In the genomic region with DNA sequence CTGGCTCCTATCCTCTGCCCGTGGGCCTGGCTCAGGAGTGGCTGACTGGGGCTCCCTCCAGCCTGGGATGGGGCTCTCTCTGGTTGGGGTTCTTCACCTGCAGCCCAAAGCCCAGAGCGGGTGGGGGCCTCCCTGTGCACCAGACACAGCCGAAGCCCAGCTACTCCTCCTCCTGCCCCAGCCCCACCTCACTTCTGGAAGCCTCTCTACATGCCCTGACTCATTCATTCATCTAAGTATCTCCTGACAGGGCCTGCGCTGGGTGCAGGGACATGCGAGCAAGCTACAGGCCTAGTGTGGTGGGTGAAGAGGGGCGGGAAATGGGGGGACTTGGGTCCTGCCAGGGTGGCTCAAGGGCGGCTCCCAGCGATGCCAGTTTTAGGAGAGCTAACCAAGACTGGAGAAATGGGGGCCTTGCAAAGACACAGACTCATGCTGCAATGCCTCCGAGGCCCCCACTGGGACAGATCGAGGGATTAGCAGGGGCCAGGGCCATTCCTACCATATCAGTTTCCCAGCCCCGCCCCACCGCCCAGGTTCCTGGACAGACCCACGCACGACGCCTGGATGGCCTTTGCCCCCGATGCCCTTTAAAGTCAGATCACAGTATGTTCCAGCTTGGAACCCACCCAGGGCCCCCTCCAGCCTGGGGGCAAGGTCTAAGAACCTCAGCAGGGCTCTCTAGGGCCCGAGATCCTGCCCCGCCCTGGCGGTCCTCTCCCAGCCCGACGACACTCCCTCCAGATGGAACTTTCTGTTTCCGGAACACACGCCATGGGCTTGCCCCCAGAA, we compare ENCODE assay signal across 23 cellular contexts. TPM values are rescaled to one million over a fixed set of nuclear protein-coding genes. Genes with fewer than 3 reads are reported as not detected.
DNase-seq lines count a peak whose midpoint lies in the region; ATAC-seq, FAIRE-seq and TF ChIP-seq lines count a peak whose summit lies in the region.
"Had no signal": no experiment of that assay in that cellular context is flagged by ENCODE, and none has a peak within 500 bp of the region (broad histone marks: within the 10 kb centered on the region; RNA-seq: fewer than 3 reads in every experiment).

No MANE protein-coding gene starts in this region.

- TF ChIP-seq RAD21 in K562 (CRISPR knock-in tag; conservative IDR thresholded peaks at IDR 0.05 in 1 of 2, IDR thresholded peaks at IDR 0.05 in 1 of 2): no peak

- H2BK15ac ChIP-seq in H9 (ENCODE audit: low read depth, low read length): no peak overlapping the region

- no peak overlapping the region for H3K14ac ChIP-seq in H9 (ENCODE audit: insufficient read depth, low read length)

- peaks cover 23% of the 10 kb centered on the region for H3F3A ChIP-seq in neural progenitor cell (ENCODE audit: low read depth)

- H3K4me2 ChIP-seq in H9 (ENCODE audit: insufficient read depth, insufficient read length, low read length): no peak overlapping the region
- H3K4me2 ChIP-seq in K562 (ENCODE audit: insufficient read depth, low read length): no peak overlapping the region
- H3K4me2 ChIP-seq in neural progenitor cell: no peak overlapping the region

- no peak overlapping the region for H4K91ac ChIP-seq in H9 (ENCODE audit: insufficient read length, low read depth, low read length)

- H3K27ac Mint-ChIP-seq in Caco-2 (ENCODE audit: unreplicated experiment): peak overlapping the region; percentile 45
- peak overlapping the region; percentile 22 to 51 (median 39); a peak in 3 of 7 replicates for H3K27ac Mint-ChIP-seq in H9
- H3K27ac Mint-ChIP-seq in neural progenitor cell: peak overlapping the region; percentile 50
- no peak overlapping the region for H3K27ac Mint-ChIP-seq in progenitor cell of endocrine pancreas
- H3K27ac Mint-ChIP-seq: CD4-positive, alpha-beta memory T cell; memory B cell; nephron had no signal

- TF ChIP-seq POLR2A in K562 (conservative IDR thresholded peaks at IDR 0.05) (no peak), uterus (IDR thresholded peaks at IDR 0.05) (no peak)

- no peak overlapping the region for H4K8ac ChIP-seq in H9 (replicated peaks; ENCODE audit: insufficient read length, low read depth, low read length)

- no CpG with 5 or more reads among the region's 23 CpGs for WGBS in H9 (ENCODE audit: extremely low coverage, insufficient read length, low lambda C conversion rate)
- WGBS in K562 (ENCODE audit: insufficient coverage, low coverage, missing lambda C conversion rate): 87% methylated on average over 23 of the region's 23 CpGs

- CTCF ChIA-PET in Caco-2 (lab: Charles Lee) (interaction anchor here (1.6 kb wide), 1 partner anchor 31 kb away, joined by 5 read pairs; no protein-coding TSS in a partner anchor), K562 (lab: Yijun Ruan, JAX; ENCODE audit: low intra/inter-chr PET ratio) (no interaction called here)

- POLR2A ChIA-PET in Caco-2 (lab: Charles Lee): interaction anchor here (0.6 kb wide), 1 partner anchor 17 kb away, joined by 15 read pairs; no protein-coding TSS in a partner anchor
- POLR2A ChIA-PET in K562 (lab: Yijun Ruan, JAX): interaction anchor here (1.0 kb wide), 1 partner anchor 10 kb away, joined by 3 read pairs; no protein-coding TSS in a partner anchor

- no peak overlapping the region for H3T11ph ChIP-seq in H9 (ENCODE audit: low read length)

- H3K36me3 ChIP-seq in Caco-2 (ENCODE audit: control insufficient read depth, insufficient read depth, low read length) (peaks cover 2% of the 10 kb centered on the region; the same call in 1 of the 2 replicates), K562 (ENCODE audit: control insufficient read depth, insufficient read depth, low read length) (peaks cover 95% of the 10 kb centered on the region), neural progenitor cell (peaks cover 5% of the 10 kb centered on the region), uterus (no peaks in the 10 kb centered on the region)

- H3K27me3 ChIP-seq in Caco-2 (replicated peaks; ENCODE audit: control insufficient read depth, insufficient read depth, low read length) (no peaks in the 10 kb centered on the region), H9 (ENCODE audit: insufficient read depth, low read length) (no peaks in the 10 kb centered on the region), K562 (ENCODE audit: control insufficient read depth in 2 of 2, insufficient read depth in 2 of 2, low read length in 2 of 2) (no peaks in the 10 kb centered on the region), neural progenitor cell (no peaks in the 10 kb centered on the region), uterus (no peaks in the 10 kb centered on the region)
- H3K27me3 ChIP-seq: SJCRH30 had no signal

- no peaks in the 10 kb centered on the region for H3K27me3 Mint-ChIP-seq in Caco-2 (ENCODE audit: insufficient read depth, unreplicated experiment)
- H3K27me3 Mint-ChIP-seq in H9 (ENCODE audit: low read depth): no peaks in the 10 kb centered on the region
- H3K27me3 Mint-ChIP-seq in neural progenitor cell (ENCODE audit: insufficient read depth, low read depth): no peaks in the 10 kb centered on the region
- H3K27me3 Mint-ChIP-seq in progenitor cell of endocrine pancreas: no peaks in the 10 kb centered on the region
- H3K27me3 Mint-ChIP-seq: CD4-positive, alpha-beta memory T cell; memory B cell had no signal

- no peak overlapping the region for H3K56ac ChIP-seq in H9 (ENCODE audit: insufficient read length, low read depth, low read length)

- H3K27ac ChIP-seq in H9 (ENCODE audit: insufficient read length, low read depth, low read length) (no peak overlapping the region), K562 (ENCODE audit: extremely low read depth, low read depth, low read length) (no peak overlapping the region), neural progenitor cell (no peak overlapping the region), uterus (no peak overlapping the region)
- H3K27ac ChIP-seq: SJCRH30 had no signal

- TF ChIP-seq CTCF in Caco-2 (IDR thresholded peaks at IDR 0.05; ENCODE audit: insufficient read depth in 1 of 2, low read depth in 1 of 2, low read length in 1 of 2, severe bottlenecking in 1 of 2, unreplicated experiment in 1 of 2): no peak
- no peak for TF ChIP-seq CTCF in H9 (conservative IDR thresholded peaks at IDR 0.05)
- no peak for TF ChIP-seq CTCF in K562 (IDR thresholded peaks at IDR 0.05 in 2 of 3, conservative IDR thresholded peaks at IDR 0.05 in 1 of 3; ENCODE audit: insufficient read depth in 2 of 3, low read depth in 1 of 3, low read length in 3 of 3)
- no peak for TF ChIP-seq CTCF in neural progenitor cell (IDR thresholded peaks at IDR 0.05)
- no peak for TF ChIP-seq CTCF in uterus (IDR thresholded peaks at IDR 0.05)
- no peak for TF ChIP-seq CTCF in progenitor cell of endocrine pancreas (IDR thresholded peaks at IDR 0.05; ENCODE audit: unreplicated experiment)

- H3K4me3 Mint-ChIP-seq in Caco-2 (ENCODE audit: unreplicated experiment) (peak overlapping the region; percentile 2), H9 (no peak overlapping the region), neural progenitor cell (no peak overlapping the region), progenitor cell of endocrine pancreas (ENCODE audit: low read depth) (no peak overlapping the region)
- H3K4me3 Mint-ChIP-seq: CD4-positive, alpha-beta memory T cell; memory B cell; nephron had no signal

- H2AFZ ChIP-seq in H9 (ENCODE audit: low read length) (no peak overlapping the region), K562 (ENCODE audit: low read depth, low read length) (no peak overlapping the region), neural progenitor cell (replicated peaks) (no peak overlapping the region)

- H2BK20ac ChIP-seq in H9 (ENCODE audit: low read depth, low read length, poor library complexity, severe bottlenecking): no peak overlapping the region

- H3K4me1 ChIP-seq in Caco-2 (peaks cover 34% of the 10 kb centered on the region), H9 (ENCODE audit: insufficient read depth, low read length) (no peaks in the 10 kb centered on the region), K562 (replicated peaks in 1 of 2; ENCODE audit: control insufficient read depth in 2 of 2, insufficient read depth in 2 of 2, low read length in 2 of 2) (peaks cover 3 to 68% of the 10 kb centered on the region in 2 experiments; a peak in 4 of 5 replicates), neural progenitor cell (peaks cover 5% of the 10 kb centered on the region), uterus (peaks cover 0 to 6% of the 10 kb centered on the region in 2 donors)

- H3K9me3 Mint-ChIP-seq in Caco-2 (ENCODE audit: unreplicated experiment) (no peaks in the 10 kb centered on the region), H9 (no peaks in the 10 kb centered on the region), neural progenitor cell (no peaks in the 10 kb centered on the region), progenitor cell of endocrine pancreas (ENCODE audit: low read depth) (no peaks in the 10 kb centered on the region)
- H3K9me3 Mint-ChIP-seq: memory B cell, nephron had no signal

- H3K23ac ChIP-seq in H9 (ENCODE audit: insufficient read length, low read depth, low read length): no peak overlapping the region

- FAIRE-seq in K562 (lab: Jason Lieb, UNC): no peak
- FAIRE-seq: endometrium, kidney had no signal

- no peak overlapping the region for H4K5ac ChIP-seq in H9 (ENCODE audit: insufficient read length, low read depth, low read length)

- H3K23me2 ChIP-seq in H9 (ENCODE audit: insufficient read length, low read depth, low read length, poor library complexity, severe bottlenecking): no peaks in the 10 kb centered on the region

- no peak overlapping the region for H3K18ac ChIP-seq in H9 (ENCODE audit: insufficient read length, low read depth, low read length)

- no peak overlapping the region for H2AK5ac ChIP-seq in H9 (ENCODE audit: insufficient read length, low read length)

- H3K9me3 ChIP-seq in Caco-2 (no peaks in the 10 kb centered on the region), H9 (ENCODE audit: control insufficient read depth, low read depth, low read length) (no peaks in the 10 kb centered on the region), K562 (replicated peaks; ENCODE audit: control insufficient read depth, insufficient read depth, low read depth, low read length) (no peaks in the 10 kb centered on the region), neural progenitor cell (ENCODE audit: low read depth) (no peaks in the 10 kb centered on the region), uterus (no peaks in the 10 kb centered on the region)
- H3K9me3 ChIP-seq: SJCRH30 had no signal

- H3K9ac ChIP-seq in H9 (ENCODE audit: extremely low read depth, insufficient read length, low read length) (no peak overlapping the region), K562 (ENCODE audit: insufficient read depth in 1 of 2, low read depth in 2 of 2, low read length in 2 of 2) (peak overlapping the region in 1 of 2 experiments; percentile 46; a peak in 2 of 4 replicates), neural progenitor cell (no peak overlapping the region)

- TF ChIP-seq EP300 in K562 (IDR thresholded peaks at IDR 0.05; ENCODE audit: low read length): no peak

- no peaks in the 10 kb centered on the region for H3K9me1 ChIP-seq in K562 (ENCODE audit: control insufficient read depth, insufficient read depth, low read length)

- no peak overlapping the region for H2BK120ac ChIP-seq in H9 (ENCODE audit: low read depth, low read length, poor library complexity, severe bottlenecking)

- H4K20me1 ChIP-seq in H9 (ENCODE audit: control insufficient read depth, insufficient read depth, insufficient read length) (no peaks in the 10 kb centered on the region), K562 (replicated peaks; ENCODE audit: control insufficient read depth, insufficient read depth, low read length) (no peaks in the 10 kb centered on the region), neural progenitor cell (ENCODE audit: low read depth) (peaks cover 46% of the 10 kb centered on the region)

- peaks cover 22% of the 10 kb centered on the region for H3K36me3 Mint-ChIP-seq in Caco-2 (ENCODE audit: insufficient read depth, unreplicated experiment)
- H3K36me3 Mint-ChIP-seq in H9 (ENCODE audit: insufficient read depth in 1 of 3, low read depth in 3 of 3): peaks cover 28 to 76% (median 70%) of the 10 kb centered on the region in 3 experiments
- peaks cover 16% of the 10 kb centered on the region for H3K36me3 Mint-ChIP-seq in neural progenitor cell
- peaks cover 12% of the 10 kb centered on the region for H3K36me3 Mint-ChIP-seq in progenitor cell of endocrine pancreas (ENCODE audit: insufficient read depth)

- H2BK12ac ChIP-seq in H9 (ENCODE audit: insufficient read length, low read depth, low read length): no peak overlapping the region

- H3K4ac ChIP-seq in H9 (ENCODE audit: low read depth, low read length): no peak overlapping the region

- no peaks in the 10 kb centered on the region for H3K79me1 ChIP-seq in H9 (ENCODE audit: insufficient read depth, low read depth, low read length, poor library complexity, severe bottlenecking)

- H3K4me1 Mint-ChIP-seq in Caco-2 (ENCODE audit: low read depth, unreplicated experiment) (no peaks in the 10 kb centered on the region), H9 (peaks cover 8 to 19% of the 10 kb centered on the region in 2 experiments; a peak in 3 of 4 replicates), neural progenitor cell (peaks cover 11% of the 10 kb centered on the region), progenitor cell of endocrine pancreas (ENCODE audit: low read depth) (no peaks in the 10 kb centered on the region)

- H2BK5ac ChIP-seq in H9 (ENCODE audit: insufficient read length, low read length): no peak overlapping the region

- no TSS peak for BruUV-seq in Caco-2 (replicated peaks; lab: Mats Ljungman, UMichigan)
- BruUV-seq in K562 (replicated peaks; lab: Mats Ljungman, UMichigan): no TSS peak

- H3K79me2 ChIP-seq in H9 (ENCODE audit: insufficient read depth, low read length): no peaks in the 10 kb centered on the region
- H3K79me2 ChIP-seq in K562 (ENCODE audit: control insufficient read depth, insufficient read depth, low read length): peaks cover 19% of the 10 kb centered on the region
- H3K79me2 ChIP-seq in neural progenitor cell (ENCODE audit: low read depth): peaks cover 29% of the 10 kb centered on the region

- in situ Hi-C loops in K562 (cut with MboI): no loop called here

- intact Hi-C loops in Caco-2 (cut with micrococcal nuclease; ENCODE audit: unreplicated experiment) (no loop called here), K562 (cut with micrococcal nuclease) (no loop called here), uterus (cut with DNase I; ENCODE audit: low total_unique reads) (no loop called here)

- peak; percentile 37 to 76 for DNase-seq in Caco-2
- DNase-seq in H9: no peak
- DNase-seq in K562 (ENCODE audit: extremely low read depth in 1 of 4, low spot score in 3 of 4): peak in 1 of 4 experiments; percentile 10
- DNase-seq in neural progenitor cell (ENCODE audit: low spot score): no peak
- DNase-seq in inferior parietal cortex (ENCODE audit: extremely low spot score): no peak
- DNase-seq in uterus: no peak
- DNase-seq in NCI-H2029 treated with DMSO at 0.1 percent for 48 hours (lab: John Stamatoyannopoulos, UW): no peak
- no peak for DNase-seq in progenitor cell of endocrine pancreas (ENCODE audit: low spot score, unreplicated experiment)
- DNase-seq: activated CD4-positive, CD25-positive, alpha-beta regulatory T cell; activated gamma-delta T cell treated with Interleukin-2 at 50 U/mL for 16 hours; CD4-positive, alpha-beta memory T cell; DMS79 treated with DMSO at 0.1 percent for 48 hours; kidney; NCI-H1436 treated with DMSO at 0.1 percent for 48 hours; NCI-H2171 treated with DMSO at 0.1 percent for 48 hours; NCI-H69; SJCRH30; trophoblast cell had no signal

- H3K4me3 ChIP-seq in Caco-2 (ENCODE audit: low read depth, low read length): no peak overlapping the region
- H3K4me3 ChIP-seq in K562: no peak overlapping the region
- no peak overlapping the region for H3K4me3 ChIP-seq in neural progenitor cell
- no peak overlapping the region for H3K4me3 ChIP-seq in uterus
- H3K4me3 ChIP-seq: SJCRH30 had no signal

- no peak for ATAC-seq in K562

RNA-seq across cellular contexts. Expression of a gene that starts 12.6 kb away (rescaled TPM):
- total RNA-seq in Caco-2 (2022) (184 and 186 TPM in 2 replicates), H9 (2021) (342 and 344 TPM in 2 replicates), K562 (2014; rRNA removed) (763 and 822 TPM in 2 replicates), K562 (2014; rRNA removed; fragmentation: Illumina TruSeq; extraction: Trizol) (202 and 208 TPM in 2 replicates), K562 (2015; rRNA removed; fragmentation: Illumina TruSeq; extraction: Trizol) (273 and 275 TPM in 2 replicates), K562 (2021) (362 and 385 TPM in 2 replicates), neural progenitor cell (ENCODE audit: low replicate concordance) (440 and 768 TPM in 2 replicates), uterus (100 to 1,000 TPM in 1 of 4 donors, 10 to 100 TPM in 2, 1 to 10 TPM in 1; 8.8 to 120 (median 64.2) TPM), progenitor cell of endocrine pancreas (150 and 154 TPM in 2 replicates)
- 34.5 and 96.0 TPM in 2 replicates for total RNA-seq in K562 (2011; cell fraction: chromatin; rRNA removed; ENCODE audit: low replicate concordance)
- total RNA-seq in K562 (2011; cell fraction: nucleolus; rRNA removed): 110 and 120 TPM in 2 replicates
- 70.1 and 74.1 TPM in 2 replicates for total RNA-seq in K562 (2011; cell fraction: nucleoplasm; rRNA removed)
- polyA plus RNA-seq in K562 (2011; rRNA removed) (188 and 201 TPM in 2 replicates), K562 (2014; fragmentation: Illumina TruSeq; extraction: Trizol) (126 and 203 TPM in 2 replicates), K562 (2014; fragmentation: Nextera tagmentation; extraction: Ambion mirVana) (10 to 100 TPM; 11.9 to 29.7 TPM), K562 (2014; rRNA removed) (674 and 746 TPM in 2 replicates)
- 294 and 432 TPM in 2 replicates for polyA plus RNA-seq in K562 (2011; cell fraction: cytosol; rRNA removed)
- polyA plus RNA-seq in K562 (2011; cell fraction: nucleus; rRNA removed): 206 and 249 TPM in 2 replicates
- polyA plus RNA-seq in K562 (2012): 245 and 279 TPM in 2 replicates
- polyA minus RNA-seq in K562 (2011; rRNA and poly(A)+ RNA removed): 38.4 and 39.9 TPM in 2 replicates
- 64.5 and 67.5 TPM in 2 replicates for polyA minus RNA-seq in K562 (2011; cell fraction: cytosol; rRNA and poly(A)+ RNA removed)
- polyA minus RNA-seq in K562 (2011; cell fraction: nucleus; rRNA and poly(A)+ RNA removed): 48.1 and 57.9 TPM in 2 replicates

RNA-seq across cellular contexts. Expression of a gene that starts 28.9 kb away (rescaled TPM):
- total RNA-seq in Caco-2 (2022): 75.5 and 78.8 TPM in 2 replicates
- 103 and 109 TPM in 2 replicates for total RNA-seq in H9 (2021)
- total RNA-seq in K562 (2011; cell fraction: chromatin; rRNA removed; ENCODE audit: low replicate concordance): 31.7 and 143 TPM in 2 replicates
- 201 and 240 TPM in 2 replicates for total RNA-seq in K562 (2011; cell fraction: nucleolus; rRNA removed)
- total RNA-seq in K562 (2011; cell fraction: nucleoplasm; rRNA removed): 97.7 and 104 TPM in 2 replicates
- total RNA-seq in K562 (2014; rRNA removed): 279 and 297 TPM in 2 replicates
- total RNA-seq in K562 (2014; rRNA removed; fragmentation: Illumina TruSeq; extraction: Trizol): 17.4 and 22.6 TPM in 2 replicates
- 33.1 and 33.7 TPM in 2 replicates for total RNA-seq in K562 (2015; rRNA removed; fragmentation: Illumina TruSeq; extraction: Trizol)
- total RNA-seq in K562 (2021): 245 and 286 TPM in 2 replicates
- polyA plus RNA-seq in K562 (2011; rRNA removed): 74.2 and 83.0 TPM in 2 replicates
- polyA plus RNA-seq in K562 (2011; cell fraction: cytosol; rRNA removed): 93.8 and 405 TPM in 2 replicates
- polyA plus RNA-seq in K562 (2011; cell fraction: nucleus; rRNA removed): 78.6 and 150 TPM in 2 replicates
- polyA plus RNA-seq in K562 (2012): 73.8 and 111 TPM in 2 replicates
- polyA plus RNA-seq in K562 (2014; fragmentation: Illumina TruSeq; extraction: Trizol): 42.3 and 63.5 TPM in 2 replicates
- polyA plus RNA-seq in K562 (2014; fragmentation: Nextera tagmentation; extraction: Ambion mirVana): 10 to 100 TPM in 1 of 2 experiments, 1 to 10 TPM in 1; 6.4 to 11.8 TPM
- polyA plus RNA-seq in K562 (2014; rRNA removed): 210 and 216 TPM in 2 replicates
- 27.0 and 65.5 TPM in 2 replicates for polyA minus RNA-seq in K562 (2011; rRNA and poly(A)+ RNA removed)
- 243 and 277 TPM in 2 replicates for polyA minus RNA-seq in K562 (2011; cell fraction: cytosol; rRNA and poly(A)+ RNA removed)
- polyA minus RNA-seq in K562 (2011; cell fraction: nucleus; rRNA and poly(A)+ RNA removed): 89.5 and 108 TPM in 2 replicates
- 51.7 and 107 TPM in 2 replicates for total RNA-seq in neural progenitor cell (ENCODE audit: low replicate concordance)
- total RNA-seq in uterus: 100 to 1,000 TPM; 152 to 386 (median 290) TPM
- total RNA-seq in progenitor cell of endocrine pancreas: 158 and 168 TPM in 2 replicates

RNA-seq across cellular contexts. Expression of a gene that starts 30.1 kb away (rescaled TPM):
- total RNA-seq in Caco-2 (2022) (25.6 and 26.0 TPM in 2 replicates), H9 (2021) (61.4 and 64.8 TPM in 2 replicates), K562 (2014; rRNA removed) (29.5 and 33.8 TPM in 2 replicates), K562 (2014; rRNA removed; fragmentation: Illumina TruSeq; extraction: Trizol) (32.2 and 33.5 TPM in 2 replicates), K562 (2015; rRNA removed; fragmentation: Illumina TruSeq; extraction: Trizol) (37.3 and 38.5 TPM in 2 replicates), K562 (2021) (61.7 and 69.6 TPM in 2 replicates), neural progenitor cell (ENCODE audit: low replicate concordance) (2.1 and 5.7 TPM in 2 replicates), uterus (10 to 100 TPM; 21.2 to 67.9 (median 38.1) TPM), progenitor cell of endocrine pancreas (43.5 and 51.3 TPM in 2 replicates)
- total RNA-seq in K562 (2011; cell fraction: chromatin; rRNA removed; ENCODE audit: low replicate concordance): 44.2 and 152 TPM in 2 replicates
- 93.0 and 102 TPM in 2 replicates for total RNA-seq in K562 (2011; cell fraction: nucleolus; rRNA removed)
- total RNA-seq in K562 (2011; cell fraction: nucleoplasm; rRNA removed): 67.2 and 79.3 TPM in 2 replicates
- polyA plus RNA-seq in K562 (2011; rRNA removed) (37.8 and 43.0 TPM in 2 replicates), K562 (2014; fragmentation: Illumina TruSeq; extraction: Trizol) (36.1 and 36.4 TPM in 2 replicates), K562 (2014; fragmentation: Nextera tagmentation; extraction: Ambion mirVana) (10 to 100 TPM in 1 of 2 experiments, 1 to 10 TPM in 1; 10.0 to 13.4 TPM), K562 (2014; rRNA removed) (32.1 and 33.5 TPM in 2 replicates)
- polyA plus RNA-seq in K562 (2011; cell fraction: cytosol; rRNA removed): 33.8 and 35.3 TPM in 2 replicates
- 40.8 and 54.8 TPM in 2 replicates for polyA plus RNA-seq in K562 (2011; cell fraction: nucleus; rRNA removed)
- 28.3 and 41.7 TPM in 2 replicates for polyA plus RNA-seq in K562 (2012)
- 49.2 and 73.9 TPM in 2 replicates for polyA minus RNA-seq in K562 (2011; rRNA and poly(A)+ RNA removed)
- 39.5 and 43.2 TPM in 2 replicates for polyA minus RNA-seq in K562 (2011; cell fraction: cytosol; rRNA and poly(A)+ RNA removed)
- polyA minus RNA-seq in K562 (2011; cell fraction: nucleus; rRNA and poly(A)+ RNA removed): 33.0 and 37.7 TPM in 2 replicates

RNA-seq across cellular contexts. Expression of a gene that starts 36.1 kb away (rescaled TPM):
- total RNA-seq in Caco-2 (2022): 1.5 and 2.1 TPM in 2 replicates
- 0.39 and 0.48 TPM in 2 replicates for total RNA-seq in H9 (2021)
- 0.35 and 0.67 TPM in 2 replicates for total RNA-seq in K562 (2011; cell fraction: chromatin; rRNA removed; ENCODE audit: low replicate concordance)
- 0.17 and 0.39 TPM in 2 replicates for total RNA-seq in K562 (2011; cell fraction: nucleolus; rRNA removed)
- 0.29 and 0.38 TPM in 2 replicates for total RNA-seq in K562 (2011; cell fraction: nucleoplasm; rRNA removed)
- 0.04 and 0.05 TPM in 2 replicates for total RNA-seq in K562 (2014; rRNA removed)
- total RNA-seq in K562 (2014; rRNA removed; fragmentation: Illumina TruSeq; extraction: Trizol): 0.04 TPM in 1 of 2 replicates, not detected in the other
- total RNA-seq in K562 (2015; rRNA removed; fragmentation: Illumina TruSeq; extraction: Trizol): 0.04 and 0.07 TPM in 2 replicates
- total RNA-seq in K562 (2021): 0.07 and 0.16 TPM in 2 replicates
- 0.01 and 0.03 TPM in 2 replicates for polyA plus RNA-seq in K562 (2011; rRNA removed)
- polyA plus RNA-seq in K562 (2011; cell fraction: cytosol; rRNA removed): 0.01 TPM in 1 of 2 replicates, not detected in the other
- polyA plus RNA-seq in K562 (2011; cell fraction: nucleus; rRNA removed): 0.06 and 0.33 TPM in 2 replicates
- 0.05 and 0.35 TPM in 2 replicates for polyA plus RNA-seq in K562 (2012)
- 0.01 and 0.03 TPM in 2 replicates for polyA plus RNA-seq in K562 (2014; fragmentation: Illumina TruSeq; extraction: Trizol)
- polyA plus RNA-seq in K562 (2014; fragmentation: Nextera tagmentation; extraction: Ambion mirVana): not detected
- not detected in 2 replicates for polyA plus RNA-seq in K562 (2014; rRNA removed)
- 0.21 TPM in 1 of 2 replicates, not detected in the other for polyA minus RNA-seq in K562 (2011; rRNA and poly(A)+ RNA removed)
- not detected in 2 replicates for polyA minus RNA-seq in K562 (2011; cell fraction: cytosol; rRNA and poly(A)+ RNA removed)
- 0.22 and 0.27 TPM in 2 replicates for polyA minus RNA-seq in K562 (2011; cell fraction: nucleus; rRNA and poly(A)+ RNA removed)
- total RNA-seq in neural progenitor cell (ENCODE audit: low replicate concordance): 0.11 and 1.4 TPM in 2 replicates
- total RNA-seq in uterus: 10 to 100 TPM in 1 of 4 donors, 1 to 10 TPM in 3; 1.0 to 41.1 (median 3.0) TPM
- 10.5 and 10.9 TPM in 2 replicates for total RNA-seq in progenitor cell of endocrine pancreas
- total RNA-seq: HT1080, pulmonary artery endothelial cell had no signal

Comparison
In these comparisons a context has a peak if more than half of its experiments do, and no peak if none do; other contexts are left out.
1. DNase-seq: peak in Caco-2 (2 of 2); none in H9 (single experiment), neural progenitor cell (single experiment), inferior parietal cortex (single experiment), uterus (0 of 2), NCI-H2029 treated with DMSO at 0.1 percent for 48 hours (single experiment) and progenitor cell of endocrine pancreas (single experiment).